In the genomic region with DNA sequence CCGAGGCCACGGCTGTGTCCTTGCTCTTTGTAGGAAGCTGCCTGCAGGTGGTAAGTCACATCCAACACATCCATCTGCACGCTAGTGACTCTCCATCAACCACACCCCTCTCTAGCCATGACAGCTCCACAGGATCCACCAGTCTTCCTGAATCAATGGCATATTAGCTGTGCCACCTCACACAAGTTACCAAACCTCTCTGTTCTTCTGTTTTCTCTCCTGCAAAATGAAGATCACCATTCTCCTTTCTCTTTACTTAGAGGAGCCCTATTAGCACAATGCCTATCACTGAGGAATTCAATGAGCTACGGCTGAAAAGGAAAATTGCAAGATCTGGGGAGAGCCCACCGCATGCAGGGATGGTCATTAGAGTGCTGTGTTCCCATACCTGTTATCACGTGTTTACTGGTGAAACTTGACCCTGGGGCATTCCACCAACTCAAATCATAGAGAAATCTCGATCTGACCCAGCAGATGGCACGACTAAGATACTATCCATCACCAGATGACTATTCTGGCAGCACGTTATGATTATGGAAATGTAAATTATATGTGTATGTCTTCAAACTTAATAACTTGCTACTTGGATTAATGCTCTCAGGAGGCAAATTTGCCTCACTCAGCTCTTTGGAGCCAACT, we compare ENCODE assay signal across 12 cellular contexts. TPM values are rescaled to one million over a fixed set of nuclear protein-coding genes. Genes with fewer than 3 reads are reported as not detected.
A peak's percentile ranks its signal among the peaks of the same experiment; 100 is the strongest.
DNase-seq lines count a peak whose midpoint lies in the region; ATAC-seq lines count a peak whose summit lies in the region.
"Had no signal": no experiment of that assay in that cellular context is flagged by ENCODE, and none has a peak within 500 bp of the region (broad histone marks: within the 10 kb centered on the region; RNA-seq: fewer than 3 reads in every experiment).

No MANE protein-coding gene starts in this region.

- DNase-seq in activated CD4-positive, alpha-beta T cell treated with anti-CD3 and anti-CD28 coated beads, Interleukin-2, amount 10 ng/mL, durations not matched to agents 7 days and 5 days: no peak
- DNase-seq in activated CD4-positive, alpha-beta T cell treated with anti-CD3 and anti-CD28 coated beads for 1 hour: no peak
- peak; percentile 68 for DNase-seq in NCI-H69 (lab: John Stamatoyannopoulos, UW)
- no peak for DNase-seq in occipital lobe (lab: John Stamatoyannopoulos, UW)
- DNase-seq in NCI-H2029 treated with DMSO at 0.1 percent for 48 hours (lab: John Stamatoyannopoulos, UW): no peak
- no peak for DNase-seq in retina
- DNase-seq: activated gamma-delta T cell, lower lobe of right lung, NCI-H1417 treated with DMSO at 0.1 percent for 48 hours, SHP77 had no signal

- peak overlapping the region; percentile 69 for H3K27ac Mint-ChIP-seq in activated CD4-positive, alpha-beta T cell treated with anti-CD3 and anti-CD28 coated beads, Interleukin-2, amount 10 ng/mL, durations not matched to agents 7 days and 5 days

- CTCF ChIA-PET in activated CD4-positive, alpha-beta T cell treated with anti-CD3 and anti-CD28 coated beads, Interleukin-2, amount 10 ng/mL, durations not matched to agents 7 days and 5 days (lab: Charles Lee): interaction anchor here (1.2 to 2.6 kb wide), 8 partner anchors 8 to 169 kb away, joined by 3 to 9 read pairs (median 5); a partner anchor contains a TSS

- peaks cover 29% of the 10 kb centered on the region for H3K4me1 Mint-ChIP-seq in activated CD4-positive, alpha-beta T cell treated with anti-CD3 and anti-CD28 coated beads, Interleukin-2, amount 10 ng/mL, durations not matched to agents 7 days and 5 days

- ATAC-seq in GM21619 (IDR thresholded peaks at IDR 0.05; ENCODE audit: unreplicated experiment) (peak; percentile 7), esophagus mucosa (peak; percentile 15)
- ATAC-seq: lower lobe of right lung had no signal

- no peaks in the 10 kb centered on the region for H3K36me3 Mint-ChIP-seq in activated CD4-positive, alpha-beta T cell treated with anti-CD3 and anti-CD28 coated beads, Interleukin-2, amount 10 ng/mL, durations not matched to agents 7 days and 5 days (ENCODE audit: low read depth)

- POLR2A ChIA-PET in activated CD4-positive, alpha-beta T cell treated with anti-CD3 and anti-CD28 coated beads, Interleukin-2, amount 10 ng/mL, durations not matched to agents 7 days and 5 days (lab: Charles Lee): no interaction called here

- H3K9me3 Mint-ChIP-seq in activated CD4-positive, alpha-beta T cell treated with anti-CD3 and anti-CD28 coated beads, Interleukin-2, amount 10 ng/mL, durations not matched to agents 7 days and 5 days: no peaks in the 10 kb centered on the region

- no peak overlapping the region for H3K4me3 Mint-ChIP-seq in activated CD4-positive, alpha-beta T cell treated with anti-CD3 and anti-CD28 coated beads, Interleukin-2, amount 10 ng/mL, durations not matched to agents 7 days and 5 days

- H3K27me3 Mint-ChIP-seq in activated CD4-positive, alpha-beta T cell treated with anti-CD3 and anti-CD28 coated beads, Interleukin-2, amount 10 ng/mL, durations not matched to agents 7 days and 5 days: no peaks in the 10 kb centered on the region

RNA-seq across cellular contexts. Expression of a gene that starts 20.9 kb away (rescaled TPM):
- 1 to 10 TPM in 1 of 2 experiments, under 1 TPM in 1; 0.64 to 1.2 TPM for total RNA-seq in activated CD4-positive, alpha-beta T cell treated with anti-CD3 and anti-CD28 coated beads, Interleukin-2, amount 10 ng/mL, durations not matched to agents 7 days and 5 days
- total RNA-seq in esophagus mucosa (3.4 TPM), occipital lobe (0.94 TPM)
